In genomic region chr15:65400760-65401606, GRCh38 we compare ENCODE assay signal across 1 cellular context.
TF ChIP-seq lines count a peak whose summit lies in the region.

No MANE protein-coding gene starts in this region.

TF ChIP-seq in GM12878, 131 proteins besides CTCF, POLR2A, EP300 and RAD21 (continued from another document):
- TF ChIP-seq IRF5 (IDR thresholded peaks at IDR 0.05; ENCODE audit: borderline replicate concordance) (no peak), SMC3 (IDR thresholded peaks at IDR 0.05; ENCODE audit: borderline replicate concordance, low read length) (peak; percentile 66), STAT3 (IDR thresholded peaks at IDR 0.05; ENCODE audit: low read depth, low read length) (no peak), IRF3 (IDR thresholded peaks at IDR 0.05) (no peak), DPF2 (IDR thresholded peaks at IDR 0.05) (no peak), NFIC (IDR thresholded peaks at IDR 0.05; ENCODE audit: low read depth, low read length) (no peak), YY1 (IDR thresholded peaks at IDR 0.05; ENCODE audit: low read depth, low read length) (peak; percentile 34; the same call in 1 of the 2 replicates), ETV6 (conservative IDR thresholded peaks at IDR 0.05 in 1 of 2, IDR thresholded peaks at IDR 0.05 in 1 of 2; ENCODE audit: borderline replicate concordance in 1 of 2, low read depth in 1 of 2) (no peak), RELB (IDR thresholded peaks at IDR 0.05; ENCODE audit: low read depth) (0 out of 2 replicates have a peak, but pooled peaks have one; percentile 21), IRF4 (IDR thresholded peaks at IDR 0.05; ENCODE audit: low read depth, low read length) (0 out of 2 replicates have a peak, but pooled peaks have one; percentile 38)
